ENCODE assay signal across 9 cellular contexts in the genomic region with DNA sequence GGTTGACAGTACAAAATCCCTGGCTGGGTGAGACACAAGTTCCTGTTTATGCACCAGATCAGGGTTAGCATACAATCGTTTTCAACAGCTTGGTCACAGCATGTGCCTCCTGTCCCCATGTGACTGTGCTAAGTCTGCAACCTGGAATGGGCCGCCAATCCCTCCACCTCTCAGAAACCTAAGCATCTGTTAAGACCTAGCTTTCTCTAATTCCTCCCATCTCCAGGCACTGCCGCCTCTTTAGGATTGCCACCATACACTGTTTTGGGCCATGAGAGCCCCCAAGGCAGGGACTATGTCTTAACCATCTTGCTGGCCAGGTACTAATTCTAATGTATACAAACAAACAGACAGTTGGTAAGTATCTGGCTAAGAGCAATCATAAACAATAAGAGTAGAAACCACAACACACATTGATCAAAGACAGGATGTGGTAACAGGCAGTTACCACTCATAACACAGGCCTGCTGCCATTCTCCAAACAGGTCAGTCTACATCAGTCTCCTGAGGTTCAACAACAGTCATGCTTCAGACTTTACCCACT.
DNase-seq lines count a peak whose midpoint lies in the region; ATAC-seq lines count a peak whose summit lies in the region.
"Had no signal": no experiment of that assay in that cellular context is flagged by ENCODE, and none has a peak within 500 bp of the region (broad histone marks: within the 10 kb centered on the region; RNA-seq: fewer than 3 reads in every experiment).

No MANE protein-coding gene starts in this region.

- no peak for DNase-seq in activated CD4-positive, CD25-positive, alpha-beta regulatory T cell treated with anti-CD3 and anti-CD28 coated beads, Interleukin-2, amount 50 U/mL, for 72 hours
- peak; percentile 54 for DNase-seq in activated effector memory CD4-positive, alpha-beta T cell treated with Interleukin-2 at 50 U/mL for 16 hours
- peak; percentile 8 for DNase-seq in stimulated activated naive CD4-positive, alpha-beta T cell treated with Interleukin-2 at 50 U/mL for 16 hours (lab: John Stamatoyannopoulos, UW)
- no peak for DNase-seq in RPMI8226
- DNase-seq in AG08395 (ENCODE audit: low spot score): no peak
- DNase-seq in amygdala (lab: John Stamatoyannopoulos, UW): no peak
- DNase-seq: naive B cell had no signal

- peak; percentile 97 to 98 for ATAC-seq in activated CD4-positive, CD25-positive, alpha-beta regulatory T cell treated with anti-CD3 and anti-CD28 coated beads, Interleukin-2, amount 50 U/mL, for 24 hours
- peak; percentile 94 for ATAC-seq in HG03571 (IDR thresholded peaks at IDR 0.05; ENCODE audit: unreplicated experiment)

Comparison
In these comparisons a context has a peak if more than half of its experiments do, and no peak if none do; other contexts are left out.
1. DNase-seq: peak in activated effector memory CD4-positive, alpha-beta T cell treated with Interleukin-2 at 50 U/mL for 16 hours (single experiment) and stimulated activated naive CD4-positive, alpha-beta T cell treated with Interleukin-2 at 50 U/mL for 16 hours (single experiment); none in activated CD4-positive, CD25-positive, alpha-beta regulatory T cell treated with anti-CD3 and anti-CD28 coated beads, Interleukin-2, amount 50 U/mL, for 72 hours (single experiment), RPMI8226 (single experiment), AG08395 (single experiment) and amygdala (0 of 56).